35 cellular contexts compared by ENCODE assay signal in the genomic region with DNA sequence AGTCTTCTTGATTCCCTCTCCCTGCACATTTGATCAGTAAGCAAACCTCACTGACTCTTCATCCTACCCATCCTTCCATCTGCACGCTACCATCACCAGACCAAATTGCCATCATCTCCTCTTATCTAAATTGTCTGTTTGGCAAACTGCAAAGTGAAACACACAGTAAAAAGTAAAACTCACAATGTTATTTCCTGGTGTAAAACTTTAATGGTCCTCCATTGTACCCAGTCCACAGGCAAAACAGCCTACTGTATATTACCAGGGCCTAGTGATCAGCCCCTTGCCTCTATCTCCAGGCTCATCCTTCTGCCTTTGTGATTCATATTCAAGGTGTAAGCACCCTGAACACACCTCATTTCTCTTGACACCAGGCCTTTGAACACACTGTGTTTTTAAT.
"Had no signal": no experiment of that assay in that cellular context is flagged by ENCODE, and none has a peak within 500 bp of the region (broad histone marks: within the 10 kb centered on the region; RNA-seq: fewer than 3 reads in every experiment).

No MANE protein-coding gene starts in this region.

- H3K9me3 ChIP-seq: MG63 had no signal

- H3K27ac ChIP-seq: KMS-11 had no signal

- DNase-seq: Karpas-422, Kasumi-1, KG1, MG63, MM.1S, MV-4-11, NCI-H1048, NCI-H1092, NCI-H1092 treated with DMSO at 0.1 percent for 48 hours, NCI-H1105, NCI-H1105 treated with DMSO at 0.1 percent for 48 hours, NCI-H1417, NCI-H1417 treated with DMSO at 0.1 percent for 48 hours, NCI-H1436, NCI-H1436 treated with DMSO at 0.1 percent for 48 hours, NCI-H146, NCI-H1694, NCI-H1694 treated with DMSO at 0.1 percent for 48 hours, NCI-H187, NCI-H187 treated with DMSO at 0.1 percent for 48 hours, NCI-H1930, NCI-H2029, NCI-H2029 treated with DMSO at 0.1 percent for 48 hours, NCI-H2081, NCI-H2081 treated with DMSO at 0.1 percent for 48 hours, NCI-H2107, NCI-H2171, NCI-H2171 treated with DMSO at 0.1 percent for 48 hours, NCI-H2227 treated with DMSO at 0.1 percent for 48 hours, NCI-H226, NCI-H345, NCI-H446, NCI-H446 treated with DMSO at 0.1 percent for 48 hours, NCI-H510A had no signal

- H3K36me3 ChIP-seq: MG63 had no signal

- H3K4me3 ChIP-seq: MG63 had no signal
